9 cellular contexts compared by ENCODE assay signal in genomic region chr7:73721237-73721848, GRCh38. TPM values are rescaled to one million over a fixed set of nuclear protein-coding genes. Genes with fewer than 3 reads are reported as not detected.
DNase-seq lines count a peak whose midpoint lies in the region; ATAC-seq, FAIRE-seq and TF ChIP-seq lines count a peak whose summit lies in the region.
"Had no signal": no experiment of that assay in that cellular context is flagged by ENCODE, and none has a peak within 500 bp of the region (broad histone marks: within the 10 kb centered on the region; RNA-seq: fewer than 3 reads in every experiment).

No MANE protein-coding gene starts in this region.

- H3K27ac Mint-ChIP-seq in activated naive CD8-positive, alpha-beta T cell treated with anti-CD3 and anti-CD28 coated beads, Interleukin-2, amount 10 ng/mL, durations not matched to agents 7 days and 5 days, result no peak overlapping the region
- H3K27ac Mint-ChIP-seq in activated naive CD8-positive, alpha-beta T cell treated with anti-CD3 and anti-CD28 coated beads for 36 hours, result no peak overlapping the region
- H3K27ac Mint-ChIP-seq in activated T-helper 1 cell treated with anti-CD3 and anti-CD28 coated beads, Interleukin-12 subunit alpha, Interleukin-12 subunit beta, Interleukin-2, Interleukin-4 antibody, amounts not matched to agents 30 ng/mL and 10 ng/mL and 1 ng/mL, durations not matched to agents 14 hours and 24 hours and 36 hours, result no peak overlapping the region

- no peak for TF ChIP-seq EP300 in transverse colon (IDR thresholded peaks at IDR 0.05; ENCODE audit: low read depth)

- H3K4me3 ChIP-seq in right lobe of liver (no peak overlapping the region), transverse colon (no peak overlapping the region)

- H3K27me3 ChIP-seq in right lobe of liver, result no peaks in the 10 kb centered on the region
- H3K27me3 ChIP-seq in transverse colon, result peaks cover 9% of the 10 kb centered on the region

- H3K4me1 ChIP-seq in right lobe of liver, result peaks cover 0 to 10% (median 4%) of the 10 kb centered on the region in 4 donors
- H3K4me1 ChIP-seq in transverse colon, result peaks cover 12 to 49% (median 36%) of the 10 kb centered on the region in 4 donors

- H3K36me3 Mint-ChIP-seq in activated naive CD8-positive, alpha-beta T cell treated with anti-CD3 and anti-CD28 coated beads, Interleukin-2, amount 10 ng/mL, durations not matched to agents 7 days and 5 days, result no peaks in the 10 kb centered on the region
- H3K36me3 Mint-ChIP-seq in activated naive CD8-positive, alpha-beta T cell treated with anti-CD3 and anti-CD28 coated beads for 36 hours, result no peaks in the 10 kb centered on the region
- H3K36me3 Mint-ChIP-seq in activated T-helper 1 cell treated with anti-CD3 and anti-CD28 coated beads, Interleukin-12 subunit alpha, Interleukin-12 subunit beta, Interleukin-2, Interleukin-4 antibody, amounts not matched to agents 30 ng/mL and 10 ng/mL and 1 ng/mL, durations not matched to agents 14 hours and 24 hours and 36 hours (ENCODE audit: low read depth), result peaks cover 4% of the 10 kb centered on the region

- no peak for ATAC-seq in activated naive CD8-positive, alpha-beta T cell treated with anti-CD3 and anti-CD28 coated beads, Interleukin-2, amount 10 ng/mL, durations not matched to agents 7 days and 5 days (ENCODE audit: low read depth)
- ATAC-seq in right lobe of liver (peak; percentile 80 to 84 (median 80)), GM21447 (IDR thresholded peaks at IDR 0.05; ENCODE audit: unreplicated experiment) (no peak)

- H3K36me3 ChIP-seq in right lobe of liver, result no peaks in the 10 kb centered on the region
- no peaks in the 10 kb centered on the region for H3K36me3 ChIP-seq in transverse colon

- H3K9me3 ChIP-seq in right lobe of liver, result no peaks in the 10 kb centered on the region
- no peaks in the 10 kb centered on the region for H3K9me3 ChIP-seq in transverse colon

- H3K4me3 Mint-ChIP-seq in activated naive CD8-positive, alpha-beta T cell treated with anti-CD3 and anti-CD28 coated beads, Interleukin-2, amount 10 ng/mL, durations not matched to agents 7 days and 5 days, result peak overlapping the region; percentile 4
- no peak overlapping the region for H3K4me3 Mint-ChIP-seq in activated naive CD8-positive, alpha-beta T cell treated with anti-CD3 and anti-CD28 coated beads for 36 hours
- peak overlapping the region; percentile 82 for H3K4me3 Mint-ChIP-seq in activated T-helper 1 cell treated with anti-CD3 and anti-CD28 coated beads, Interleukin-12 subunit alpha, Interleukin-12 subunit beta, Interleukin-2, Interleukin-4 antibody, amounts not matched to agents 30 ng/mL and 10 ng/mL and 1 ng/mL, durations not matched to agents 14 hours and 24 hours and 36 hours

- intact Hi-C loops in activated T-helper 1 cell treated with anti-CD3 and anti-CD28 coated beads, Interleukin-12 subunit alpha, Interleukin-12 subunit beta, Interleukin-2, Interleukin-4 antibody, amounts not matched to agents 30 ng/mL and 10 ng/mL and 1 ng/mL, durations not matched to agents 14 hours and 24 hours and 36 hours (cut with micrococcal nuclease), result no loop called here
- intact Hi-C loops in right lobe of liver (cut with DNase I), result loop anchor here in 1 of 2 donors (10.0 kb wide), 2 partner anchors 47 to 97 kb away; partner anchors contain the start of gene MLXIPL
- intact Hi-C loops in transverse colon (cut with DNase I; ENCODE audit: low total_unique reads), result no loop called here

- no peak for TF ChIP-seq POLR2A in right lobe of liver (IDR thresholded peaks at IDR 0.05)
- no peak for TF ChIP-seq POLR2A in transverse colon (IDR thresholded peaks at IDR 0.05)

- H3K27me3 Mint-ChIP-seq in activated naive CD8-positive, alpha-beta T cell treated with anti-CD3 and anti-CD28 coated beads, Interleukin-2, amount 10 ng/mL, durations not matched to agents 7 days and 5 days, result peaks cover 28% of the 10 kb centered on the region
- H3K27me3 Mint-ChIP-seq in activated naive CD8-positive, alpha-beta T cell treated with anti-CD3 and anti-CD28 coated beads for 36 hours, result peaks cover 13% of the 10 kb centered on the region
- H3K27me3 Mint-ChIP-seq in activated T-helper 1 cell treated with anti-CD3 and anti-CD28 coated beads, Interleukin-12 subunit alpha, Interleukin-12 subunit beta, Interleukin-2, Interleukin-4 antibody, amounts not matched to agents 30 ng/mL and 10 ng/mL and 1 ng/mL, durations not matched to agents 14 hours and 24 hours and 36 hours (ENCODE audit: insufficient read depth), result peaks cover 15% of the 10 kb centered on the region

- H3K27ac ChIP-seq in right lobe of liver (no peak overlapping the region), transverse colon (peak overlapping the region in 1 of 4 donors; percentile 17)

- peaks cover 27% of the 10 kb centered on the region for H3K4me1 Mint-ChIP-seq in activated naive CD8-positive, alpha-beta T cell treated with anti-CD3 and anti-CD28 coated beads, Interleukin-2, amount 10 ng/mL, durations not matched to agents 7 days and 5 days
- H3K4me1 Mint-ChIP-seq in activated naive CD8-positive, alpha-beta T cell treated with anti-CD3 and anti-CD28 coated beads for 36 hours, result peaks cover 18% of the 10 kb centered on the region
- H3K4me1 Mint-ChIP-seq in activated T-helper 1 cell treated with anti-CD3 and anti-CD28 coated beads, Interleukin-12 subunit alpha, Interleukin-12 subunit beta, Interleukin-2, Interleukin-4 antibody, amounts not matched to agents 30 ng/mL and 10 ng/mL and 1 ng/mL, durations not matched to agents 14 hours and 24 hours and 36 hours (ENCODE audit: low read depth), result peaks cover 24% of the 10 kb centered on the region

- TF ChIP-seq CTCF in right lobe of liver (IDR thresholded peaks at IDR 0.05) (no peak), transverse colon (IDR thresholded peaks at IDR 0.05) (no peak)

- WGBS in right lobe of liver (ENCODE audit: insufficient coverage, low coverage, low lambda C conversion rate, missing lambda C conversion rate), result 45% methylated on average over 5 of the region's 7 CpGs
- WGBS in transverse colon (ENCODE audit: low coverage in 1 of 2), 2 donors, result 45% methylated on average over 7 of the region's 7 CpGs; no CpG with 5 or more reads in 1 of the 2 donors

- in situ Hi-C loops in transverse colon (cut with MboI; ENCODE audit: low pct_ligation_motif_present in 1 of 4, low pct_unique_long_range_greater_than_20kb in 1 of 4, low sequenced_read_pairs in 3 of 4), result loop anchor here in 2 of 4 donors (5.0 to 10.0 kb wide), 3 partner anchors 57 to 117 kb away; partner anchors contain the start of gene VPS37D (in 1 of the 2)

- DNase-seq in activated naive CD8-positive, alpha-beta T cell treated with anti-CD3 and anti-CD28 coated beads, Interleukin-2, amount 10 ng/mL, durations not matched to agents 7 days and 5 days, result no peak
- DNase-seq in activated naive CD8-positive, alpha-beta T cell treated with anti-CD3 and anti-CD28 coated beads for 36 hours, result no peak
- no peak for DNase-seq in activated T-helper 1 cell treated with anti-CD3 and anti-CD28 coated beads, Interleukin-12 subunit alpha, Interleukin-12 subunit beta, Interleukin-2, Interleukin-4 antibody, amounts not matched to agents 30 ng/mL and 10 ng/mL and 1 ng/mL, durations not matched to agents 14 hours and 24 hours and 36 hours (ENCODE audit: low spot score)
- peak; percentile 87 to 96 (median 92) for DNase-seq in right lobe of liver
- DNase-seq in transverse colon, result peak; percentile 53
- no peak for DNase-seq in AML-193 (lab: John Stamatoyannopoulos, UW)
- DNase-seq in GM19239 (ENCODE audit: insufficient read length, low spot score), result no peak

- POLR2A ChIA-PET in activated naive CD8-positive, alpha-beta T cell treated with anti-CD3 and anti-CD28 coated beads, Interleukin-2, amount 10 ng/mL, durations not matched to agents 7 days and 5 days (lab: Charles Lee), result no interaction called here

- H3K9me3 Mint-ChIP-seq in activated naive CD8-positive, alpha-beta T cell treated with anti-CD3 and anti-CD28 coated beads, Interleukin-2, amount 10 ng/mL, durations not matched to agents 7 days and 5 days, result no peaks in the 10 kb centered on the region
- no peaks in the 10 kb centered on the region for H3K9me3 Mint-ChIP-seq in activated naive CD8-positive, alpha-beta T cell treated with anti-CD3 and anti-CD28 coated beads for 36 hours
- no peaks in the 10 kb centered on the region for H3K9me3 Mint-ChIP-seq in activated T-helper 1 cell treated with anti-CD3 and anti-CD28 coated beads, Interleukin-12 subunit alpha, Interleukin-12 subunit beta, Interleukin-2, Interleukin-4 antibody, amounts not matched to agents 30 ng/mL and 10 ng/mL and 1 ng/mL, durations not matched to agents 14 hours and 24 hours and 36 hours

- no peak for FAIRE-seq in GM19239 (lab: Jason Lieb, UNC)
- FAIRE-seq: endothelial cell of umbilical vein had no signal

RNA-seq across cellular contexts. Expression of gene STX1A, which starts 1.9 kb away (rescaled TPM):
- 1 to 10 TPM; 8.0 to 9.9 TPM for total RNA-seq in activated naive CD8-positive, alpha-beta T cell treated with anti-CD3 and anti-CD28 coated beads, Interleukin-2, amount 10 ng/mL, durations not matched to agents 7 days and 5 days
- total RNA-seq in activated naive CD8-positive, alpha-beta T cell treated with anti-CD3 and anti-CD28 coated beads for 36 hours, result 1 to 10 TPM; 4.9 TPM
- total RNA-seq in activated T-helper 1 cell treated with anti-CD3 and anti-CD28 coated beads, Interleukin-12 subunit alpha, Interleukin-12 subunit beta, Interleukin-2, Interleukin-4 antibody, amounts not matched to agents 30 ng/mL and 10 ng/mL and 1 ng/mL, durations not matched to agents 14 hours and 24 hours and 36 hours, result 24.9 and 26.7 TPM in 2 replicates
- total RNA-seq in right lobe of liver (1 to 10 TPM; 1.4 to 2.8 (median 1.9) TPM), transverse colon (1 to 10 TPM; 4.1 to 6.0 (median 5.0) TPM)

RNA-seq across cellular contexts. Expression of gene ABHD11, which starts 17.3 kb away (rescaled TPM):
- 10 to 100 TPM; 23.4 to 24.7 TPM for total RNA-seq in activated naive CD8-positive, alpha-beta T cell treated with anti-CD3 and anti-CD28 coated beads, Interleukin-2, amount 10 ng/mL, durations not matched to agents 7 days and 5 days
- 10 to 100 TPM; 24.2 to 25.2 TPM for total RNA-seq in activated naive CD8-positive, alpha-beta T cell treated with anti-CD3 and anti-CD28 coated beads for 36 hours
- total RNA-seq in activated T-helper 1 cell treated with anti-CD3 and anti-CD28 coated beads, Interleukin-12 subunit alpha, Interleukin-12 subunit beta, Interleukin-2, Interleukin-4 antibody, amounts not matched to agents 30 ng/mL and 10 ng/mL and 1 ng/mL, durations not matched to agents 14 hours and 24 hours and 36 hours, result 18.9 and 24.3 TPM in 2 replicates
- 1 to 10 TPM; 5.6 to 8.4 (median 7.0) TPM for total RNA-seq in right lobe of liver
- total RNA-seq in transverse colon, result 100 to 1,000 TPM; 108 to 177 (median 117) TPM

RNA-seq across cellular contexts. Expression of gene BUD23, which starts 37.9 kb away (rescaled TPM):
- total RNA-seq in activated naive CD8-positive, alpha-beta T cell treated with anti-CD3 and anti-CD28 coated beads, Interleukin-2, amount 10 ng/mL, durations not matched to agents 7 days and 5 days, result 10 to 100 TPM; 58.7 to 64.1 TPM
- total RNA-seq in activated naive CD8-positive, alpha-beta T cell treated with anti-CD3 and anti-CD28 coated beads for 36 hours, result 100 to 1,000 TPM; 117 to 124 TPM
- total RNA-seq in activated T-helper 1 cell treated with anti-CD3 and anti-CD28 coated beads, Interleukin-12 subunit alpha, Interleukin-12 subunit beta, Interleukin-2, Interleukin-4 antibody, amounts not matched to agents 30 ng/mL and 10 ng/mL and 1 ng/mL, durations not matched to agents 14 hours and 24 hours and 36 hours, result 128 and 138 TPM in 2 replicates
- total RNA-seq in right lobe of liver (10 to 100 TPM; 24.1 to 35.0 (median 29.2) TPM), transverse colon (10 to 100 TPM; 12.0 to 55.9 (median 30.3) TPM)

RNA-seq across cellular contexts. Expression of gene DNAJC30, which starts 38.1 kb away (rescaled TPM):
- 10 to 100 TPM; 10.0 to 10.7 TPM for total RNA-seq in activated naive CD8-positive, alpha-beta T cell treated with anti-CD3 and anti-CD28 coated beads, Interleukin-2, amount 10 ng/mL, durations not matched to agents 7 days and 5 days
- total RNA-seq in activated naive CD8-positive, alpha-beta T cell treated with anti-CD3 and anti-CD28 coated beads for 36 hours, result 10 to 100 TPM in 1 of 2 experiments, 1 to 10 TPM in 1; 9.5 to 10.7 TPM
- 11.2 and 11.6 TPM in 2 replicates for total RNA-seq in activated T-helper 1 cell treated with anti-CD3 and anti-CD28 coated beads, Interleukin-12 subunit alpha, Interleukin-12 subunit beta, Interleukin-2, Interleukin-4 antibody, amounts not matched to agents 30 ng/mL and 10 ng/mL and 1 ng/mL, durations not matched to agents 14 hours and 24 hours and 36 hours
- total RNA-seq in right lobe of liver, result 1 to 10 TPM; 5.4 to 8.8 (median 7.0) TPM
- 10 to 100 TPM in 1 of 4 donors, 1 to 10 TPM in 3; 1.9 to 26.7 (median 6.8) TPM for total RNA-seq in transverse colon

RNA-seq across cellular contexts. Expression of gene CLDN3, which starts 48.7 kb away (rescaled TPM):
- total RNA-seq in activated naive CD8-positive, alpha-beta T cell treated with anti-CD3 and anti-CD28 coated beads, Interleukin-2, amount 10 ng/mL, durations not matched to agents 7 days and 5 days, result not detected
- not detected for total RNA-seq in activated naive CD8-positive, alpha-beta T cell treated with anti-CD3 and anti-CD28 coated beads for 36 hours
- not detected in 2 replicates for total RNA-seq in activated T-helper 1 cell treated with anti-CD3 and anti-CD28 coated beads, Interleukin-12 subunit alpha, Interleukin-12 subunit beta, Interleukin-2, Interleukin-4 antibody, amounts not matched to agents 30 ng/mL and 10 ng/mL and 1 ng/mL, durations not matched to agents 14 hours and 24 hours and 36 hours
- total RNA-seq in right lobe of liver (10 to 100 TPM; 16.1 to 37.3 (median 19.9) TPM), transverse colon (1,000 to 10,000 TPM in 3 of 4 donors, 100 to 1,000 TPM in 1; 672 to 1,662 (median 1,512) TPM)

Comparison
In these comparisons a context has a peak if more than half of its experiments do, and no peak if none do; other contexts are left out.
1. ATAC-seq: peak in right lobe of liver (4 of 4); none in activated naive CD8-positive, alpha-beta T cell treated with anti-CD3 and anti-CD28 coated beads, Interleukin-2, amount 10 ng/mL, durations not matched to agents 7 days and 5 days (single experiment) and GM21447 (single experiment).
2. DNase-seq: peak in right lobe of liver (3 of 3) and transverse colon (single experiment); none in activated naive CD8-positive, alpha-beta T cell treated with anti-CD3 and anti-CD28 coated beads, Interleukin-2, amount 10 ng/mL, durations not matched to agents 7 days and 5 days (single experiment), activated naive CD8-positive, alpha-beta T cell treated with anti-CD3 and anti-CD28 coated beads for 36 hours (single experiment), activated T-helper 1 cell treated with anti-CD3 and anti-CD28 coated beads, Interleukin-12 subunit alpha, Interleukin-12 subunit beta, Interleukin-2, Interleukin-4 antibody, amounts not matched to agents 30 ng/mL and 10 ng/mL and 1 ng/mL, durations not matched to agents 14 hours and 24 hours and 36 hours (single experiment), AML-193 (0 of 2) and GM19239 (single experiment).